19 cellular contexts compared by ENCODE assay signal in the genomic region with DNA sequence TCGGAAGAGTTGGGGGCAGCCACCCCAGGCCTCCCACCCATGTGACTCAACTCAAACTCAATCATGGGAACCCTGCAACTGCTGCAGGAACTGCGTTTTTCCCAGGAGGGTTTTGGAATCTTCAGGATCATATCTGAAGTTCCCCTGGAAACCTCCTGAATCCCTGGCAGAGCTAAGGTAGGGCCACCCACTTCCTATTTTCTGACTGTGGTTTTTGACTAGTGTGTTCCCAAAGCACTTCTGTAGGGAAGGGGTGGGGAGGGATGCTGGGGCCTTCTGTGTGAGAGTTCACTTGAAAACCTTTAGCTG.
DNase-seq lines count a peak whose midpoint lies in the region; ATAC-seq and TF ChIP-seq lines count a peak whose summit lies in the region.
"Had no signal": no experiment of that assay in that cellular context is flagged by ENCODE, and none has a peak within 500 bp of the region (broad histone marks: within the 10 kb centered on the region; RNA-seq: fewer than 3 reads in every experiment).

No MANE protein-coding gene starts in this region.

- no peak overlapping the region for H3K4me3 ChIP-seq in esophagus muscularis mucosa
- no peak overlapping the region for H3K4me3 ChIP-seq in body of pancreas
- H3K4me3 ChIP-seq: GM12878 had no signal

- H3K27me3 ChIP-seq in esophagus muscularis mucosa: peaks cover 0 to 10% (median 0%) of the 10 kb centered on the region in 4 donors
- H3K27me3 ChIP-seq in body of pancreas: no peaks in the 10 kb centered on the region

- TF ChIP-seq POLR2A in esophagus muscularis mucosa (IDR thresholded peaks at IDR 0.05; ENCODE audit: low read depth) (no peak), body of pancreas (IDR thresholded peaks at IDR 0.05) (no peak)

- in situ Hi-C loops in GM13977 (cut with MboI; ENCODE audit: low pct_unique_long_range_greater_than_20kb, low sequenced_read_pairs, unreplicated experiment): no loop called here

- ATAC-seq in body of pancreas: no peak
- ATAC-seq: GM12878, HCT116, Right ventricle myocardium inferior had no signal

- TF ChIP-seq EP300 in esophagus muscularis mucosa (IDR thresholded peaks at IDR 0.05): no peak

- TF ChIP-seq CTCF in GM13977 (IDR thresholded peaks at IDR 0.05; ENCODE audit: extremely low read depth, insufficient read depth, missing control alignments) (no peak), esophagus muscularis mucosa (IDR thresholded peaks at IDR 0.05) (no peak), body of pancreas (IDR thresholded peaks at IDR 0.05) (no peak)

- DNase-seq in AG20443 (ENCODE audit: low spot score) (peak; percentile 7), GM13977 (ENCODE audit: low spot score) (peak; percentile 5), esophagus muscularis mucosa (ENCODE audit: extremely low spot score) (peak; percentile 85), posterior vena cava (ENCODE audit: low spot score) (peak; percentile 24), body of pancreas (no peak), medulla oblongata (ENCODE audit: extremely low spot score) (no peak)
- DNase-seq in stimulated activated CD4-positive, alpha-beta T cell treated with anti-CD3 and anti-CD28 coated beads, Interleukin-12 subunit alpha, Interleukin-12 subunit beta, amount 100 ng/mL, for 4 hours: no peak
- DNase-seq: ACHN, COR-L47, EL, GOT3, NCI-H187 treated with DMSO at 0.1 percent for 48 hours, NCI-H2227 treated with DMSO at 0.1 percent for 48 hours, NCI-H510A treated with DMSO at 0.1 percent for 48 hours, NCI-H774 had no signal

- H3K9me3 ChIP-seq in esophagus muscularis mucosa (no peaks in the 10 kb centered on the region), body of pancreas (no peaks in the 10 kb centered on the region)

- H3K4me1 ChIP-seq in esophagus muscularis mucosa: no peaks in the 10 kb centered on the region
- no peaks in the 10 kb centered on the region for H3K4me1 ChIP-seq in body of pancreas

- intact Hi-C loops in esophagus muscularis mucosa (cut with DNase I): no loop called here
- intact Hi-C loops in posterior vena cava (cut with DNase I): no loop called here
- intact Hi-C loops in body of pancreas (cut with DNase I): no loop called here

- H3K27ac ChIP-seq in esophagus muscularis mucosa (replicated peaks in 1 of 4): no peak overlapping the region
- no peak overlapping the region for H3K27ac ChIP-seq in body of pancreas
- H3K27ac ChIP-seq: KMS-11 had no signal

- no peaks in the 10 kb centered on the region for H3K36me3 ChIP-seq in esophagus muscularis mucosa
- no peaks in the 10 kb centered on the region for H3K36me3 ChIP-seq in body of pancreas (replicated peaks in 1 of 2; ENCODE audit: insufficient read depth in 1 of 2, low read depth in 2 of 2)

- 87% methylated on average over 2 of the region's 2 CpGs for WGBS in esophagus muscularis mucosa
- 30 to 70% methylated on average over 2 of the region's 2 CpGs for WGBS in body of pancreas, 2 donors

Comparison
In these comparisons a context has a peak if more than half of its experiments do, and no peak if none do; other contexts are left out.
1. DNase-seq: peak in AG20443 (single experiment), GM13977 (single experiment), esophagus muscularis mucosa (single experiment) and posterior vena cava (single experiment); none in body of pancreas (0 of 4), medulla oblongata (single experiment) and stimulated activated CD4-positive, alpha-beta T cell treated with anti-CD3 and anti-CD28 coated beads, Interleukin-12 subunit alpha, Interleukin-12 subunit beta, amount 100 ng/mL, for 4 hours (single experiment).